In the genomic region with DNA sequence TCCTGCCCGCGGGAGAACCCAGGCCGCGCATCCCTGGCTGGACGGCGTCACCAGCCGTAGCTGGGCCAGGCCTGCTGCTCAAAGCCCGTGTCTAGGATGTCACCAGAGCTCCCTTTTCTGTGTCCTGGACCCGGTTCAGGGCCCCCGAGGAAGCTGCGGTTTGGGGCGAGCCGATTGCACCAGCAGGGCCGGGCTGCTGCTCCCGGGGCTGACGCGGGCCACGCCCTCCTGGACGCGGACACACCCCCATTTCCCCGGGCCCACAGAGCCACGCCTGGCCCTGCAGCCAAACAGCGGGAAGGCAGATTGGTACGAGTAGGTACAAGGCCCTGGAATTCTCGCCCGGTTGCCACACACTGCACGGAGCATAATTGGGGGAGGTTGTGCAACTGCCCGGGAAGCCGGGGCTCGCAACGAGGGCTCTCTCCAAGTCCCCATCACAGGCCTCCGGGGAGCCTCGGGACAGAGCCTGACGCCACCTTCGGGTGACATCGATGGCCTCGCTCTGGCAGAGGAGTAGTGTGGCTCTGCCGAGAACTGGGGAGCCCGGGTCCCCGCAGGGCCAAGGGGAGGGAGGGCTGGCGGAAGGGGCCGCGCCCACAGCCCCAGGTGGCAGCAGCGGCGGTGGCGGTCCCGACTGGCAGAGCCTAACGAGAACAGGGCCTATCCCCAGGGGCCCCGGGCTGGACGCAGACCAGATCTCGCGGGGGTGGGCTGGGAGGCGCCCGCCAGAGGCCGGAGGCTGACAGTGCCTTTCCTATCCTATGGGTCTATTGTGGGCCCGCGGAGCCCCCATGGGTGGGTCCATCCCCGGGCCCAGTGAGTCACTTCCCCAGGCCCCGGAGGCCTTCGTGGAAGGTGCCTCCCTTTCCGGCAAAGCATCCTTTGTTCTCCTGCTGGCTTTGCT, we compare ENCODE assay signal across 1 cellular context.
A peak's percentile ranks its signal among the peaks of the same experiment; 100 is the strongest.
TF ChIP-seq lines count a peak whose summit lies in the region.

No MANE protein-coding gene starts in this region.

TF ChIP-seq in K562, 482 proteins besides CTCF, POLR2A, EP300 and RAD21 (continued from another document and continues in another):
- TF ChIP-seq, protein P1, sequence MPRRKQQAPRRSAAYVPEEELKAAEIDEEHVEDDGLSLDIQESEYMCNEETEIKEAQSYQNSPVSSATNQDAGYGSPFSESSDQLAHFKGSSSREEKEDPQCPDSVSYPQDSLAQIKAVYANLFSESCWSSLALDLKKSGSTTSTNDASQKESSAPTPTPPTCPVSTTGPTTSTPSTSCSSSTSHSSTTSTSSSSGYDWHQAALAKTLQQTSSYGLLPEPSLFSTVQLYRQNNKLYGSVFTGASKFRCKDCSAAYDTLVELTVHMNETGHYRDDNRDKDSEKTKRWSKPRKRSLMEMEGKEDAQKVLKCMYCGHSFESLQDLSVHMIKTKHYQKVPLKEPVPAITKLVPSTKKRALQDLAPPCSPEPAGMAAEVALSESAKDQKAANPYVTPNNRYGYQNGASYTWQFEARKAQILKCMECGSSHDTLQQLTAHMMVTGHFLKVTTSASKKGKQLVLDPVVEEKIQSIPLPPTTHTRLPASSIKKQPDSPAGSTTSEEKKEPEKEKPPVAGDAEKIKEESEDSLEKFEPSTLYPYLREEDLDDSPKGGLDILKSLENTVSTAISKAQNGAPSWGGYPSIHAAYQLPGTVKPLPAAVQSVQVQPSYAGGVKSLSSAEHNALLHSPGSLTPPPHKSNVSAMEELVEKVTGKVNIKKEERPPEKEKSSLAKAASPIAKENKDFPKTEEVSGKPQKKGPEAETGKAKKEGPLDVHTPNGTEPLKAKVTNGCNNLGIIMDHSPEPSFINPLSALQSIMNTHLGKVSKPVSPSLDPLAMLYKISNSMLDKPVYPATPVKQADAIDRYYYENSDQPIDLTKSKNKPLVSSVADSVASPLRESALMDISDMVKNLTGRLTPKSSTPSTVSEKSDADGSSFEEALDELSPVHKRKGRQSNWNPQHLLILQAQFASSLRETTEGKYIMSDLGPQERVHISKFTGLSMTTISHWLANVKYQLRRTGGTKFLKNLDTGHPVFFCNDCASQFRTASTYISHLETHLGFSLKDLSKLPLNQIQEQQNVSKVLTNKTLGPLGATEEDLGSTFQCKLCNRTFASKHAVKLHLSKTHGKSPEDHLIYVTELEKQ (CRISPR knock-in tag; IDR thresholded peaks at IDR 0.05), result no peak
- TF ChIP-seq, protein P2, sequence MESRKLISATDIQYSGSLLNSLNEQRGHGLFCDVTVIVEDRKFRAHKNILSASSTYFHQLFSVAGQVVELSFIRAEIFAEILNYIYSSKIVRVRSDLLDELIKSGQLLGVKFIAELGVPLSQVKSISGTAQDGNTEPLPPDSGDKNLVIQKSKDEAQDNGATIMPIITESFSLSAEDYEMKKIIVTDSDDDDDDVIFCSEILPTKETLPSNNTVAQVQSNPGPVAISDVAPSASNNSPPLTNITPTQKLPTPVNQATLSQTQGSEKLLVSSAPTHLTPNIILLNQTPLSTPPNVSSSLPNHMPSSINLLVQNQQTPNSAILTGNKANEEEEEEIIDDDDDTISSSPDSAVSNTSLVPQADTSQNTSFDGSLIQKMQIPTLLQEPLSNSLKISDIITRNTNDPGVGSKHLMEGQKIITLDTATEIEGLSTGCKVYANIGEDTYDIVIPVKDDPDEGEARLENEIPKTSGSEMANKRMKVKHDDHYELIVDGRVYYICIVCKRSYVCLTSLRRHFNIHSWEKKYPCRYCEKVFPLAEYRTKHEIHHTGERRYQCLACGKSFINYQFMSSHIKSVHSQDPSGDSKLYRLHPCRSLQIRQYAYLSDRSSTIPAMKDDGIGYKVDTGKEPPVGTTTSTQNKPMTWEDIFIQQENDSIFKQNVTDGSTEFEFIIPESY (CRISPR knock-in tag; IDR thresholded peaks at IDR 0.05), result peak; percentile 60; the same call in 1 of the 2 replicates
- TF ChIP-seq RNF2 (IDR thresholded peaks at IDR 0.05), result peak; percentile 56; the same call in 1 of the 2 replicates
- TF ChIP-seq, protein P3, sequence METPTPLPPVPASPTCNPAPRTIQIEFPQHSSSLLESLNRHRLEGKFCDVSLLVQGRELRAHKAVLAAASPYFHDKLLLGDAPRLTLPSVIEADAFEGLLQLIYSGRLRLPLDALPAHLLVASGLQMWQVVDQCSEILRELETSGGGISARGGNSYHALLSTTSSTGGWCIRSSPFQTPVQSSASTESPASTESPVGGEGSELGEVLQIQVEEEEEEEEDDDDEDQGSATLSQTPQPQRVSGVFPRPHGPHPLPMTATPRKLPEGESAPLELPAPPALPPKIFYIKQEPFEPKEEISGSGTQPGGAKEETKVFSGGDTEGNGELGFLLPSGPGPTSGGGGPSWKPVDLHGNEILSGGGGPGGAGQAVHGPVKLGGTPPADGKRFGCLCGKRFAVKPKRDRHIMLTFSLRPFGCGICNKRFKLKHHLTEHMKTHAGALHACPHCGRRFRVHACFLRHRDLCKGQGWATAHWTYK (CRISPR knock-in tag; IDR thresholded peaks at IDR 0.05), result no peak
- TF ChIP-seq RBFOX2 (IDR thresholded peaks at IDR 0.05; ENCODE audit: low read depth, low read length), result peak; percentile 83
- TF ChIP-seq CCNT2 (IDR thresholded peaks at IDR 0.05; ENCODE audit: borderline replicate concordance, extremely low read depth, insufficient read length, low read depth, low read length), result peak; percentile 48
- TF ChIP-seq POLR2G (IDR thresholded peaks at IDR 0.05; ENCODE audit: low read depth, low read length), result peak; percentile 82
- TF ChIP-seq, protein P4, sequence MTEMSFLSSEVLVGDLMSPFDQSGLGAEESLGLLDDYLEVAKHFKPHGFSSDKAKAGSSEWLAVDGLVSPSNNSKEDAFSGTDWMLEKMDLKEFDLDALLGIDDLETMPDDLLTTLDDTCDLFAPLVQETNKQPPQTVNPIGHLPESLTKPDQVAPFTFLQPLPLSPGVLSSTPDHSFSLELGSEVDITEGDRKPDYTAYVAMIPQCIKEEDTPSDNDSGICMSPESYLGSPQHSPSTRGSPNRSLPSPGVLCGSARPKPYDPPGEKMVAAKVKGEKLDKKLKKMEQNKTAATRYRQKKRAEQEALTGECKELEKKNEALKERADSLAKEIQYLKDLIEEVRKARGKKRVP (CRISPR knock-in tag; IDR thresholded peaks at IDR 0.05), result peak; percentile 48; the same call in 1 of the 2 replicates
- peak; percentile 52; the same call in 1 of the 2 replicates for TF ChIP-seq LCOR (CRISPR knock-in tag; IDR thresholded peaks at IDR 0.05)
- TF ChIP-seq TARDBP (IDR thresholded peaks at IDR 0.05), result peak; percentile 57; the same call in 1 of the 2 replicates
- 0 out of 2 replicates have a peak, but pooled peaks have one; percentile 11 for TF ChIP-seq ZBTB17 (CRISPR knock-in tag; IDR thresholded peaks at IDR 0.05)
- peak; percentile 88 for TF ChIP-seq CEBPB (tag; IDR thresholded peaks at IDR 0.05)
- TF ChIP-seq, protein P5, sequence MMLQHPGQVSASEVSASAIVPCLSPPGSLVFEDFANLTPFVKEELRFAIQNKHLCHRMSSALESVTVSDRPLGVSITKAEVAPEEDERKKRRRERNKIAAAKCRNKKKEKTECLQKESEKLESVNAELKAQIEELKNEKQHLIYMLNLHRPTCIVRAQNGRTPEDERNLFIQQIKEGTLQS (IDR thresholded peaks at IDR 0.05), result peak; percentile 51; the same call in 1 of the 2 replicates
- TF ChIP-seq, protein P5 (CRISPR knock-in tag; conservative IDR thresholded peaks at IDR 0.05), result no peak
- TF ChIP-seq, protein P6, sequence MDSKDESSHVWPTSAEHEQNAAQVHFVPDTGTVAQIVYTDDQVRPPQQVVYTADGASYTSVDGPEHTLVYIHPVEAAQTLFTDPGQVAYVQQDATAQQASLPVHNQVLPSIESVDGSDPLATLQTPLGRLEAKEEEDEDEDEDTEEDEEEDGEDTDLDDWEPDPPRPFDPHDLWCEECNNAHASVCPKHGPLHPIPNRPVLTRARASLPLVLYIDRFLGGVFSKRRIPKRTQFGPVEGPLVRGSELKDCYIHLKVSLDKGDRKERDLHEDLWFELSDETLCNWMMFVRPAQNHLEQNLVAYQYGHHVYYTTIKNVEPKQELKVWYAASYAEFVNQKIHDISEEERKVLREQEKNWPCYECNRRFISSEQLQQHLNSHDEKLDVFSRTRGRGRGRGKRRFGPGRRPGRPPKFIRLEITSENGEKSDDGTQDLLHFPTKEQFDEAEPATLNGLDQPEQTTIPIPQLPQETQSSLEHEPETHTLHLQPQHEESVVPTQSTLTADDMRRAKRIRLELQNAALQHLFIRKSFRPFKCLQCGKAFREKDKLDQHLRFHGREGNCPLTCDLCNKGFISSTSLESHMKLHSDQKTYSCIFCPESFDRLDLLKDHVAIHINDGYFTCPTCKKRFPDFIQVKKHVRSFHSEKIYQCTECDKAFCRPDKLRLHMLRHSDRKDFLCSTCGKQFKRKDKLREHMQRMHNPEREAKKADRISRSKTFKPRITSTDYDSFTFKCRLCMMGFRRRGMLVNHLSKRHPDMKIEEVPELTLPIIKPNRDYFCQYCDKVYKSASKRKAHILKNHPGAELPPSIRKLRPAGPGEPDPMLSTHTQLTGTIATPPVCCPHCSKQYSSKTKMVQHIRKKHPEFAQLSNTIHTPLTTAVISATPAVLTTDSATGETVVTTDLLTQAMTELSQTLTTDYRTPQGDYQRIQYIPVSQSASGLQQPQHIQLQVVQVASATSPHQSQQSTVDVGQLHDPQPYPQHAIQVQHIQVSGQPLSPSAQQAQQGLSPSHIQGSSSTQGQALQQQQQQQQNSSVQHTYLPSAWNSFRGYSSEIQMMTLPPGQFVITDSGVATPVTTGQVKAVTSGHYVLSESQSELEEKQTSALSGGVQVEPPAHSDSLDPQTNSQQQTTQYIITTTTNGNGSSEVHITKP (IDR thresholded peaks at IDR 0.05; ENCODE audit: partially characterized antibody), result peak; percentile 67
- TF ChIP-seq PTBP1 (IDR thresholded peaks at IDR 0.05; ENCODE audit: low read depth, low read length), result no peak
- TF ChIP-seq TEAD1 (CRISPR knock-in tag; IDR thresholded peaks at IDR 0.05), result no peak
- TF ChIP-seq CEBPG (CRISPR knock-in tag; IDR thresholded peaks at IDR 0.05), result peak; percentile 87
- TF ChIP-seq CEBPG (tag; conservative IDR thresholded peaks at IDR 0.05 in 1 of 2, IDR thresholded peaks at IDR 0.05 in 1 of 2), result peak; percentile 65 to 66
- TF ChIP-seq, protein P7, sequence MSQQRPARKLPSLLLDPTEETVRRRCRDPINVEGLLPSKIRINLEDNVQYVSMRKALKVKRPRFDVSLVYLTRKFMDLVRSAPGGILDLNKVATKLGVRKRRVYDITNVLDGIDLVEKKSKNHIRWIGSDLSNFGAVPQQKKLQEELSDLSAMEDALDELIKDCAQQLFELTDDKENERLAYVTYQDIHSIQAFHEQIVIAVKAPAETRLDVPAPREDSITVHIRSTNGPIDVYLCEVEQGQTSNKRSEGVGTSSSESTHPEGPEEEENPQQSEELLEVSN (IDR thresholded peaks at IDR 0.05; ENCODE audit: borderline replicate concordance in 1 of 2, extremely low read depth in 1 of 2, insufficient read depth in 1 of 2, insufficient read length in 1 of 2, low read depth in 1 of 2, low read length in 1 of 2, poor library complexity in 1 of 2, severe bottlenecking in 1 of 2), result peak in 1 of 2 experiments; percentile 57
- TF ChIP-seq, protein P8, sequence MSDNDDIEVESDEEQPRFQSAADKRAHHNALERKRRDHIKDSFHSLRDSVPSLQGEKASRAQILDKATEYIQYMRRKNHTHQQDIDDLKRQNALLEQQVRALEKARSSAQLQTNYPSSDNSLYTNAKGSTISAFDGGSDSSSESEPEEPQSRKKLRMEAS (CRISPR knock-in tag; IDR thresholded peaks at IDR 0.05), result peak; percentile 77
- peak; percentile 73; the same call in 1 of the 2 replicates for TF ChIP-seq KLF13 (tag; IDR thresholded peaks at IDR 0.05; ENCODE audit: borderline replicate concordance, low read depth)
- TF ChIP-seq MAZ (CRISPR knock-in tag; conservative IDR thresholded peaks at IDR 0.05 in 1 of 2, IDR thresholded peaks at IDR 0.05 in 1 of 2), result peak; percentile 23 to 55; a peak in 2 of 4 replicates
- peak in 1 of 2 experiments; percentile 8; a peak in 1 of 4 replicates for TF ChIP-seq RCOR1 (IDR thresholded peaks at IDR 0.05; ENCODE audit: borderline replicate concordance in 1 of 2, low read depth in 2 of 2, low read length in 2 of 2)
